In genomic region chr5:116446356-116447005, GRCh38 we compare ENCODE assay signal across 19 cellular contexts.
DNase-seq lines count a peak whose midpoint lies in the region; ATAC-seq, FAIRE-seq and TF ChIP-seq lines count a peak whose summit lies in the region.
"Had no signal": no experiment of that assay in that cellular context is flagged by ENCODE, and none has a peak within 500 bp of the region (broad histone marks: within the 10 kb centered on the region; RNA-seq: fewer than 3 reads in every experiment).

No MANE protein-coding gene starts in this region.

- no peaks in the 10 kb centered on the region for H3K27me3 ChIP-seq in GM23338 (ENCODE audit: insufficient read depth)
- H3K27me3 ChIP-seq in small intestine (ENCODE audit: control insufficient read depth in 2 of 2, insufficient read depth in 2 of 2, low read length in 2 of 2): no peaks in the 10 kb centered on the region
- H3K27me3 ChIP-seq: BE2C had no signal

- TF ChIP-seq CTCF in GM23338 (conservative IDR thresholded peaks at IDR 0.05; ENCODE audit: low read depth in 2 of 2) (no peak), glutamatergic neuron (IDR thresholded peaks at IDR 0.05; ENCODE audit: partially characterized antibody, unreplicated experiment) (no peak)

- no peaks in the 10 kb centered on the region for H3K9me3 ChIP-seq in small intestine (ENCODE audit: control insufficient read depth, low read depth)
- H3K9me3 ChIP-seq: BE2C had no signal

- FAIRE-seq in small intestine (lab: Jason Lieb, UNC): no peak
- FAIRE-seq: A204.1, D721Med, GM18507 had no signal

- H3K4me3 Mint-ChIP-seq in GM23338 (no peak overlapping the region), glutamatergic neuron (ENCODE audit: unreplicated experiment) (peak overlapping the region; percentile 46)
- H3K4me3 Mint-ChIP-seq in activated CD8-positive, alpha-beta T cell treated with anti-CD3 and anti-CD28 coated beads, Interleukin-2, amount 10 ng/mL, durations not matched to agents 7 days and 5 days: no peak overlapping the region
- H3K4me3 Mint-ChIP-seq: CD4-positive, alpha-beta memory T cell had no signal

- peaks cover 16% of the 10 kb centered on the region for H3F3A ChIP-seq in GM23338 (replicated peaks; ENCODE audit: low read depth)

- ATAC-seq in GM23338: no peak
- peak; percentile 34 for ATAC-seq in sciatic nerve
- no peak for ATAC-seq in activated CD8-positive, alpha-beta T cell treated with anti-CD3 and anti-CD28 coated beads, Interleukin-2, amount 10 ng/mL, durations not matched to agents 7 days and 5 days

- POLR2A ChIA-PET in activated CD8-positive, alpha-beta T cell treated with anti-CD3 and anti-CD28 coated beads, Interleukin-2, amount 10 ng/mL, durations not matched to agents 7 days and 5 days (lab: Charles Lee): no interaction called here

- no peaks in the 10 kb centered on the region for H3K79me2 ChIP-seq in GM23338 (replicated peaks; ENCODE audit: insufficient read depth)

- no peak overlapping the region for H3K4me2 ChIP-seq in GM23338

- intact Hi-C loops in sciatic nerve (cut with DNase I): no loop called here

- 95 to 97% (median 96%) methylated on average over 29 to 32 of the region's 32 CpGs for WGBS in small intestine, 3 donors

- peaks cover 5% of the 10 kb centered on the region; the same call in 2 of the 3 replicates for H3K9me3 Mint-ChIP-seq in GM23338
- peaks cover 45% of the 10 kb centered on the region for H3K9me3 Mint-ChIP-seq in glutamatergic neuron (ENCODE audit: unreplicated experiment)
- H3K9me3 Mint-ChIP-seq in activated CD8-positive, alpha-beta T cell treated with anti-CD3 and anti-CD28 coated beads, Interleukin-2, amount 10 ng/mL, durations not matched to agents 7 days and 5 days (ENCODE audit: insufficient read depth): no peaks in the 10 kb centered on the region

- no peak overlapping the region for H2AFZ ChIP-seq in GM23338

- H3K27ac ChIP-seq in GM23338 (ENCODE audit: low read depth) (no peak overlapping the region), small intestine (ENCODE audit: low read depth in 1 of 2, low read length in 1 of 2) (no peak overlapping the region)
- H3K27ac ChIP-seq: C4-2B had no signal

- CTCF ChIA-PET in activated CD8-positive, alpha-beta T cell treated with anti-CD3 and anti-CD28 coated beads, Interleukin-2, amount 10 ng/mL, durations not matched to agents 7 days and 5 days (lab: Charles Lee): no interaction called here

- H3K9me2 ChIP-seq in GM23338 (ENCODE audit: insufficient read depth): no peaks in the 10 kb centered on the region

- H3K27me3 Mint-ChIP-seq in GM23338 (ENCODE audit: insufficient read depth, low read depth, poor library complexity) (peaks cover 45% of the 10 kb centered on the region), glutamatergic neuron (ENCODE audit: unreplicated experiment) (peaks cover 22% of the 10 kb centered on the region)
- H3K27me3 Mint-ChIP-seq in activated CD8-positive, alpha-beta T cell treated with anti-CD3 and anti-CD28 coated beads, Interleukin-2, amount 10 ng/mL, durations not matched to agents 7 days and 5 days (ENCODE audit: low read depth): no peaks in the 10 kb centered on the region
- H3K27me3 Mint-ChIP-seq: CD4-positive, alpha-beta memory T cell; IgD-negative memory B cell had no signal

- DNase-seq in GM23338 (ENCODE audit: low spot score) (no peak), cerebellar nuclear complex (lab: John Stamatoyannopoulos, UW) (peak; percentile 30 to 71), glutamatergic neuron (no peak), sciatic nerve (ENCODE audit: low spot score) (no peak), small intestine (no peak), GDM1 (lab: John Stamatoyannopoulos, UW) (no peak)
- no peak for DNase-seq in activated CD8-positive, alpha-beta T cell treated with anti-CD3 and anti-CD28 coated beads, Interleukin-2, amount 10 ng/mL, durations not matched to agents 7 days and 5 days
- DNase-seq: BE2C; CD4-positive, alpha-beta memory T cell; DMS153; DMS79 treated with DMSO at 0.1 percent for 48 hours; EL; GF-D8; H7 had no signal

- H3K36me3 Mint-ChIP-seq in GM23338 (ENCODE audit: low read depth) (peaks cover 50% of the 10 kb centered on the region), glutamatergic neuron (ENCODE audit: unreplicated experiment) (peaks cover 15% of the 10 kb centered on the region)
- no peaks in the 10 kb centered on the region for H3K36me3 Mint-ChIP-seq in activated CD8-positive, alpha-beta T cell treated with anti-CD3 and anti-CD28 coated beads, Interleukin-2, amount 10 ng/mL, durations not matched to agents 7 days and 5 days (ENCODE audit: low read depth)

- peaks cover 25% of the 10 kb centered on the region for H3K36me3 ChIP-seq in GM23338 (ENCODE audit: insufficient read depth)
- peaks cover 9 to 23% of the 10 kb centered on the region in 2 donors for H3K36me3 ChIP-seq in small intestine (ENCODE audit: control insufficient read depth in 2 of 2, insufficient read depth in 2 of 2, low read length in 2 of 2)

- H4K20me1 ChIP-seq in GM23338 (replicated peaks; ENCODE audit: insufficient read depth): peaks cover 12% of the 10 kb centered on the region; the same call in 1 of the 2 replicates

- no peak overlapping the region for H3K4me3 ChIP-seq in GM23338
- no peak overlapping the region for H3K4me3 ChIP-seq in small intestine (ENCODE audit: low read depth in 1 of 2, low read length in 2 of 2)

- H3K27ac Mint-ChIP-seq in GM23338 (peak overlapping the region; percentile 89), glutamatergic neuron (ENCODE audit: unreplicated experiment) (peak overlapping the region; percentile 88)
- no peak overlapping the region for H3K27ac Mint-ChIP-seq in activated CD8-positive, alpha-beta T cell treated with anti-CD3 and anti-CD28 coated beads, Interleukin-2, amount 10 ng/mL, durations not matched to agents 7 days and 5 days
- H3K27ac Mint-ChIP-seq: CD4-positive, alpha-beta memory T cell; IgD-negative memory B cell had no signal

- H3K4me1 Mint-ChIP-seq in GM23338: peaks cover 81% of the 10 kb centered on the region
- H3K4me1 Mint-ChIP-seq in glutamatergic neuron (ENCODE audit: low read depth, unreplicated experiment): peaks cover 78% of the 10 kb centered on the region
- no peaks in the 10 kb centered on the region for H3K4me1 Mint-ChIP-seq in activated CD8-positive, alpha-beta T cell treated with anti-CD3 and anti-CD28 coated beads, Interleukin-2, amount 10 ng/mL, durations not matched to agents 7 days and 5 days (ENCODE audit: low read depth)
- H3K4me1 Mint-ChIP-seq: CD4-positive, alpha-beta memory T cell; IgD-negative memory B cell had no signal

- H3K4me1 ChIP-seq in GM23338 (ENCODE audit: insufficient read depth): peaks cover 75% of the 10 kb centered on the region
- no peaks in the 10 kb centered on the region for H3K4me1 ChIP-seq in small intestine (ENCODE audit: control insufficient read depth in 2 of 2, insufficient read depth in 1 of 2, low read depth in 1 of 2, low read length in 1 of 2)

TF ChIP-seq in GM23338, 12 proteins besides CTCF, POLR2A, EP300 and RAD21:
- TF ChIP-seq POLR2AphosphoS5 (IDR thresholded peaks at IDR 0.05; ENCODE audit: low read depth): 0 out of 2 replicates have a peak, but pooled peaks have one; percentile 38
- TF ChIP-seq STAT1 (IDR thresholded peaks at IDR 0.05; ENCODE audit: unreplicated experiment): no peak
- TF ChIP-seq ZNF331 (CRISPR knock-in tag; IDR thresholded peaks at IDR 0.05; ENCODE audit: low read depth): no peak
TF ChIP-seq in GM23338: peak in this region for 1.

Comparison
In these comparisons a context has a peak if more than half of its experiments do, and no peak if none do; other contexts are left out.
1. DNase-seq: peak in cerebellar nuclear complex (2 of 2); none in GM23338 (single experiment), glutamatergic neuron (single experiment), sciatic nerve (single experiment), small intestine (single experiment), activated CD8-positive, alpha-beta T cell treated with anti-CD3 and anti-CD28 coated beads, Interleukin-2, amount 10 ng/mL, durations not matched to agents 7 days and 5 days (single experiment) and GDM1 (single experiment).